12 cellular contexts compared by ENCODE assay signal in the genomic region with DNA sequence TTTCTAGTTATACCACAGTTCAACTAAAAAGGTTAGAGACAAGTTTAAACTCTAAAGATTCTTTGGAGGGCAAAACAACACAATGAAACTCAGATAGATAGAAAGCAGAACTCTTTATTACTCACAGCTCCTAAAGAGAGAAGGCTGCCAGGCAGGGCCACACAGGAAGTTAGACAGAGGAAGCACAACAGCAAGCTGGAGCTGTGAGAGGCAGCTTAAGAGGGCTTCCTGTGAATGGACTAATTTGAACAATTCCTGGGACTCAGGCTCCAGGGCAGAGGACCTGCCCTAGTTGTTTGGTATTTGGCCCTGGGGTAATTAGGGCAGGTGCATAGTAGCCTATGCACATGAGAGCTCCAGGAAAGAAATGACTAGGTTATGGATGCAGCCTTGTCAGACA.
DNase-seq lines count a peak whose midpoint lies in the region; ATAC-seq and TF ChIP-seq lines count a peak whose summit lies in the region.
"Had no signal": no experiment of that assay in that cellular context is flagged by ENCODE, and none has a peak within 500 bp of the region (broad histone marks: within the 10 kb centered on the region; RNA-seq: fewer than 3 reads in every experiment).

No MANE protein-coding gene starts in this region.

- no peak for TF ChIP-seq CTCF in nephron (IDR thresholded peaks at IDR 0.05; ENCODE audit: unreplicated experiment in 3 of 3)

- intact Hi-C loops in activated CD4-positive, alpha-beta T cell treated with anti-CD3 and anti-CD28 coated beads for 36 hours (cut with DNase I, micrococcal nuclease): no loop called here
- intact Hi-C loops in CD4-positive, alpha-beta memory T cell (cut with micrococcal nuclease): no loop called here

- H3K27ac ChIP-seq in CD4-positive, alpha-beta memory T cell (ENCODE audit: low read depth, low read length): no peak overlapping the region
- H3K27ac ChIP-seq: tibial nerve, VCaP had no signal

- peak; percentile 72 for ATAC-seq in activated CD4-positive, alpha-beta T cell treated with anti-CD3 and anti-CD28 coated beads for 36 hours
- ATAC-seq in HG02642 (IDR thresholded peaks at IDR 0.05; ENCODE audit: poor library complexity, unreplicated experiment) (peak; percentile 53), HG03108 (IDR thresholded peaks at IDR 0.05; ENCODE audit: unreplicated experiment) (no peak)

- H3K27me3 ChIP-seq in CD4-positive, alpha-beta memory T cell (ENCODE audit: insufficient read depth, low read length): no peaks in the 10 kb centered on the region
- H3K27me3 ChIP-seq: tibial nerve had no signal

- H3K9me3 Mint-ChIP-seq in activated CD4-positive, alpha-beta T cell treated with anti-CD3 and anti-CD28 coated beads for 36 hours (ENCODE audit: low read depth): no peaks in the 10 kb centered on the region
- no peaks in the 10 kb centered on the region for H3K9me3 Mint-ChIP-seq in nephron
- no peaks in the 10 kb centered on the region for H3K9me3 Mint-ChIP-seq in CD4-positive, alpha-beta memory T cell

- POLR2A ChIA-PET in activated CD4-positive, alpha-beta T cell treated with anti-CD3 and anti-CD28 coated beads for 36 hours (lab: Charles Lee): no interaction called here
- POLR2A ChIA-PET in CD4-positive, alpha-beta memory T cell (lab: Charles Lee; ENCODE audit: partially characterized antibody): no interaction called here

- peaks cover 5% of the 10 kb centered on the region for H3K4me1 Mint-ChIP-seq in activated CD4-positive, alpha-beta T cell treated with anti-CD3 and anti-CD28 coated beads for 36 hours
- peaks cover 60% of the 10 kb centered on the region for H3K4me1 Mint-ChIP-seq in nephron
- peaks cover 0 to 2% (median under 1%) of the 10 kb centered on the region in 4 donors for H3K4me1 Mint-ChIP-seq in CD4-positive, alpha-beta memory T cell

- CTCF ChIA-PET in activated CD4-positive, alpha-beta T cell treated with anti-CD3 and anti-CD28 coated beads for 36 hours (lab: Charles Lee): no interaction called here
- CTCF ChIA-PET in CD4-positive, alpha-beta memory T cell (lab: Charles Lee; ENCODE audit: partially characterized antibody): no interaction called here

- no peaks in the 10 kb centered on the region for H3K36me3 Mint-ChIP-seq in activated CD4-positive, alpha-beta T cell treated with anti-CD3 and anti-CD28 coated beads for 36 hours (ENCODE audit: low read depth)
- no peaks in the 10 kb centered on the region for H3K36me3 Mint-ChIP-seq in nephron (ENCODE audit: low read depth)
- H3K36me3 Mint-ChIP-seq in CD4-positive, alpha-beta memory T cell: no peaks in the 10 kb centered on the region

- H3K27me3 Mint-ChIP-seq in activated CD4-positive, alpha-beta T cell treated with anti-CD3 and anti-CD28 coated beads for 36 hours: no peaks in the 10 kb centered on the region
- H3K27me3 Mint-ChIP-seq in nephron (ENCODE audit: low read depth): no peaks in the 10 kb centered on the region
- H3K27me3 Mint-ChIP-seq in CD4-positive, alpha-beta memory T cell: peaks cover 0 to 2% of the 10 kb centered on the region in 2 donors

- DNase-seq in activated CD4-positive, alpha-beta T cell treated with anti-CD3 and anti-CD28 coated beads for 36 hours: peak; percentile 17
- no peak for DNase-seq in activated CD4-positive, alpha-beta T cell treated with anti-CD3 and anti-CD28 coated beads, Interleukin-2, amount 50 U/mL, for 48 hours
- peak; percentile 60 for DNase-seq in SKM-1 (lab: John Stamatoyannopoulos, UW; ENCODE audit: unreplicated experiment)
- DNase-seq in CD4-positive, alpha-beta memory T cell: no peak
- no peak for DNase-seq in NCI-H526 treated with DMSO at 0.1 percent for 48 hours (lab: John Stamatoyannopoulos, UW)
- DNase-seq: NCI-H446 treated with DMSO at 0.1 percent for 48 hours; stimulated activated CD4-positive, alpha-beta T cell treated with anti-CD3 and anti-CD28 coated beads, Interleukin-2, amount 100 ng/mL, for 24 hours had no signal

- no peaks in the 10 kb centered on the region for H3K36me3 ChIP-seq in CD4-positive, alpha-beta memory T cell (ENCODE audit: insufficient read depth, low read length)
- H3K36me3 ChIP-seq: tibial nerve had no signal

- H3K27ac Mint-ChIP-seq in activated CD4-positive, alpha-beta T cell treated with anti-CD3 and anti-CD28 coated beads for 36 hours: no peak overlapping the region
- H3K27ac Mint-ChIP-seq in nephron: peak overlapping the region; percentile 39 to 56 (median 45)
- no peak overlapping the region for H3K27ac Mint-ChIP-seq in CD4-positive, alpha-beta memory T cell

- H3K4me3 Mint-ChIP-seq in activated CD4-positive, alpha-beta T cell treated with anti-CD3 and anti-CD28 coated beads for 36 hours: no peak overlapping the region
- H3K4me3 Mint-ChIP-seq in nephron: no peak overlapping the region
- H3K4me3 Mint-ChIP-seq in CD4-positive, alpha-beta memory T cell: no peak overlapping the region

- H3K4me3 ChIP-seq in CD4-positive, alpha-beta memory T cell (ENCODE audit: low read length in 2 of 2): no peak overlapping the region
- H3K4me3 ChIP-seq: tibial nerve had no signal

- no peaks in the 10 kb centered on the region for H3K9me3 ChIP-seq in CD4-positive, alpha-beta memory T cell (ENCODE audit: control insufficient read depth in 1 of 2, low read length in 2 of 2)
- H3K9me3 ChIP-seq: tibial nerve had no signal

- no peaks in the 10 kb centered on the region for H3K4me1 ChIP-seq in CD4-positive, alpha-beta memory T cell (ENCODE audit: insufficient read depth, low read length)
- H3K4me1 ChIP-seq: tibial nerve had no signal

Comparison
In these comparisons a context has a peak if more than half of its experiments do, and no peak if none do; other contexts are left out.
1. DNase-seq: peak in activated CD4-positive, alpha-beta T cell treated with anti-CD3 and anti-CD28 coated beads for 36 hours (single experiment) and SKM-1 (single experiment); none in activated CD4-positive, alpha-beta T cell treated with anti-CD3 and anti-CD28 coated beads, Interleukin-2, amount 50 U/mL, for 48 hours (0 of 2), CD4-positive, alpha-beta memory T cell (0 of 5) and NCI-H526 treated with DMSO at 0.1 percent for 48 hours (single experiment).
2. H3K27ac Mint-ChIP-seq: peak in nephron (3 of 3); none in activated CD4-positive, alpha-beta T cell treated with anti-CD3 and anti-CD28 coated beads for 36 hours (single experiment) and CD4-positive, alpha-beta memory T cell (0 of 7).